In the genomic region with DNA sequence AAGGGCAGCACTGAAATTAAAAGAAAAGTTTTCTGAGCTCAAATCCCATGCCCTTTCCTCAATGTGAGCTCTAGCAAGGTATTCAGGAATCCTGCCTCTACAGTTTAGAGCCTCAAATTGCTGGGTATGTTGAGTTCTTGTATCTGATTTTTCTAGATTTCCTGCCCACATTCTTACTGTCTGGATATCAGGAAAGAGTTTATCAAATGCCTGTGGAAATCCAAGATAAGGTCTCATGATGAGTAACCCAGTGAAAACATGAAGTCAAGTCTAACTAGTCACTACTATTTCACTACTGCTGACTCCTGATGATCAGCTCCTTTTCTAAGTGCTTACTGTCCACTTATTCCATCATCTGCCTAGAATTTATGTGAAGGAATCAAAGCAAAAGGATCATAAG, we compare ENCODE assay signal across 15 cellular contexts. TPM values are rescaled to one million over a fixed set of nuclear protein-coding genes. Genes with fewer than 3 reads are reported as not detected.
A peak's percentile ranks its signal among the peaks of the same experiment; 100 is the strongest.
DNase-seq lines count a peak whose midpoint lies in the region; ATAC-seq, FAIRE-seq and TF ChIP-seq lines count a peak whose summit lies in the region.
"Had no signal": no experiment of that assay in that cellular context is flagged by ENCODE, and none has a peak within 500 bp of the region (broad histone marks: within the 10 kb centered on the region; RNA-seq: fewer than 3 reads in every experiment).

No MANE protein-coding gene starts in this region.

- H3K79me2 ChIP-seq in endothelial cell of umbilical vein (ENCODE audit: control insufficient read depth, insufficient read depth, low read length), result peaks cover 58% of the 10 kb centered on the region

- H3K36me3 ChIP-seq in BJ (ENCODE audit: control insufficient read depth, insufficient read depth, low read length), result no peaks in the 10 kb centered on the region
- peaks cover 0 to 3% of the 10 kb centered on the region in 2 experiments for H3K36me3 ChIP-seq in endothelial cell of umbilical vein (ENCODE audit: control insufficient read depth in 2 of 2, extremely low read depth in 1 of 2, insufficient read depth in 2 of 2, low read length in 2 of 2)
- no peaks in the 10 kb centered on the region for H3K36me3 ChIP-seq in pancreas
- no peaks in the 10 kb centered on the region for H3K36me3 ChIP-seq in Caco-2 (ENCODE audit: control insufficient read depth, insufficient read depth, low read length)
- no peaks in the 10 kb centered on the region for H3K36me3 ChIP-seq in mucosa of descending colon (ENCODE audit: low read depth)

- no peak overlapping the region for H3K4me3 Mint-ChIP-seq in Caco-2 (ENCODE audit: unreplicated experiment)
- H3K4me3 Mint-ChIP-seq: activated CD8-positive, alpha-beta T cell treated with anti-CD3 and anti-CD28 coated beads for 36 hours; dendritic cell treated with granulocyte-macrophage colony-stimulating factor and Interleukin-4, amounts not matched to agents 40 ng/mL and 50 ng/mL, for 4 days; T-helper 2 cell treated with Interferon-gamma antibody and Interleukin-4, amounts not matched to agents 5 μg/mL and 100 μg/mL, for 36 hours had no signal

- H3K4me1 ChIP-seq in endothelial cell of umbilical vein (ENCODE audit: control insufficient read depth, extremely low read depth, insufficient read depth, low read length), result peaks cover 70% of the 10 kb centered on the region
- H3K4me1 ChIP-seq in pancreas, result no peaks in the 10 kb centered on the region
- peaks cover 68% of the 10 kb centered on the region for H3K4me1 ChIP-seq in Caco-2
- H3K4me1 ChIP-seq in mucosa of descending colon (ENCODE audit: low read depth), result peaks cover 14% of the 10 kb centered on the region

- peaks cover 9% of the 10 kb centered on the region for H3K36me3 Mint-ChIP-seq in Caco-2 (ENCODE audit: insufficient read depth, unreplicated experiment)

- H3K9ac ChIP-seq in endothelial cell of umbilical vein (replicated peaks; ENCODE audit: extremely low read depth, insufficient read depth, low read length), result peak overlapping the region; percentile 15

- H3K9me3 Mint-ChIP-seq in Caco-2 (ENCODE audit: unreplicated experiment), result no peaks in the 10 kb centered on the region
- H3K9me3 Mint-ChIP-seq: activated CD8-positive, alpha-beta T cell treated with anti-CD3 and anti-CD28 coated beads for 36 hours; dendritic cell treated with granulocyte-macrophage colony-stimulating factor and Interleukin-4, amounts not matched to agents 40 ng/mL and 50 ng/mL, for 4 days; T-helper 2 cell treated with Interferon-gamma antibody and Interleukin-4, amounts not matched to agents 5 μg/mL and 100 μg/mL, for 36 hours had no signal

- intact Hi-C loops in endothelial cell of umbilical vein (cut with micrococcal nuclease) (no loop called here), pancreas (cut with DNase I) (no loop called here), Caco-2 (cut with micrococcal nuclease; ENCODE audit: unreplicated experiment) (loop anchor here (2.0 to 5.0 kb wide), 2 partner anchors 31 to 50 kb away; partner anchors contain the start of gene PIK3IP1), mucosa of descending colon (cut with DNase I, micrococcal nuclease) (no loop called here)

- peak; percentile 48 for TF ChIP-seq POLR2A in endothelial cell of umbilical vein (IDR thresholded peaks at IDR 0.05; ENCODE audit: low read depth, low read length)

- H3K9me3 ChIP-seq in endothelial cell of umbilical vein (replicated peaks; ENCODE audit: control insufficient read depth, insufficient read depth, low read length) (no peaks in the 10 kb centered on the region), pancreas (no peaks in the 10 kb centered on the region), Caco-2 (no peaks in the 10 kb centered on the region), mucosa of descending colon (no peaks in the 10 kb centered on the region)
- H3K9me3 ChIP-seq: heart right ventricle, stomach had no signal

- H3K27me3 Mint-ChIP-seq in Caco-2 (ENCODE audit: insufficient read depth, unreplicated experiment), result no peaks in the 10 kb centered on the region
- H3K27me3 Mint-ChIP-seq: activated CD8-positive, alpha-beta T cell treated with anti-CD3 and anti-CD28 coated beads for 36 hours; dendritic cell treated with granulocyte-macrophage colony-stimulating factor and Interleukin-4, amounts not matched to agents 40 ng/mL and 50 ng/mL, for 4 days had no signal

- DNase-seq in BJ (ENCODE audit: low read depth) (no peak), RCC 7860 (ENCODE audit: low spot score) (peak; percentile 88), endothelial cell of umbilical vein (ENCODE audit: low read depth, low spot score) (peak; percentile 80), pancreas (no peak), Caco-2 (no peak), NCI-H2081 treated with DMSO at 0.1 percent for 48 hours (lab: John Stamatoyannopoulos, UW) (no peak), D341Med (ENCODE audit: low spot score) (no peak), mucosa of descending colon (no peak)
- DNase-seq: activated CD8-positive, alpha-beta T cell treated with anti-CD3 and anti-CD28 coated beads for 36 hours; activated naive CD4-positive, alpha-beta T cell; heart right ventricle; NCI-H345; stomach had no signal

- CTCF ChIA-PET in BJ (lab: Yijun Ruan, JAX) (interaction anchor here (1.0 to 2.8 kb wide), 4 partner anchors 10 to 74 kb away, joined by 3 to 15 read pairs (median 8); partner anchors contain the start of gene LIMK2), endothelial cell of umbilical vein (lab: Charles Lee) (interaction anchor here (0.6 to 14.3 kb wide), 14 partner anchors 9 to 134 kb away, joined by 3 to 169 read pairs (median 6); partner anchors contain the start of genes LIMK2, RNF185 and SELENOM), Caco-2 (lab: Charles Lee) (interaction anchor here (1.0 to 3.0 kb wide), 4 partner anchors 30 to 50 kb away, joined by 3 to 23 read pairs (median 4); partner anchors contain the start of genes LIMK2 and PIK3IP1)

- FAIRE-seq in RCC 7860 (lab: Jason Lieb, UNC), result peak; percentile 84
- peak; percentile 90 for FAIRE-seq in endothelial cell of umbilical vein (lab: Jason Lieb, UNC)
- FAIRE-seq in pancreas (lab: Jason Lieb, UNC), result no peak

- H3K4me3 ChIP-seq in BJ (ENCODE audit: low read depth, low read length) (no peak overlapping the region), endothelial cell of umbilical vein (replicated peaks in 1 of 3; ENCODE audit: insufficient read depth in 1 of 3, low read depth in 1 of 3, low read length in 3 of 3) (no peak overlapping the region), pancreas (no peak overlapping the region), Caco-2 (ENCODE audit: low read depth, low read length) (no peak overlapping the region), mucosa of descending colon (no peak overlapping the region)
- H3K4me3 ChIP-seq: heart right ventricle, stomach had no signal

- peak; percentile 32; the same call in 1 of the 2 replicates for TF ChIP-seq CTCF in BJ (IDR thresholded peaks at IDR 0.05; ENCODE audit: insufficient read depth, low read depth, low read length)
- TF ChIP-seq CTCF in endothelial cell of umbilical vein (IDR thresholded peaks at IDR 0.05; ENCODE audit: extremely low read depth in 1 of 2, insufficient read depth in 1 of 2, low read depth in 1 of 2, low read length in 2 of 2), result peak; percentile 28 to 34
- no peak for TF ChIP-seq CTCF in pancreas (IDR thresholded peaks at IDR 0.05)
- no peak for TF ChIP-seq CTCF in Caco-2 (IDR thresholded peaks at IDR 0.05; ENCODE audit: insufficient read depth in 1 of 2, low read depth in 1 of 2, low read length in 1 of 2, severe bottlenecking in 1 of 2, unreplicated experiment in 1 of 2)
- TF ChIP-seq CTCF in mucosa of descending colon (IDR thresholded peaks at IDR 0.05), result no peak

- H3K27me3 ChIP-seq in BJ (ENCODE audit: control insufficient read depth, insufficient read depth, low read length), result no peaks in the 10 kb centered on the region
- no peaks in the 10 kb centered on the region for H3K27me3 ChIP-seq in endothelial cell of umbilical vein (ENCODE audit: control insufficient read depth in 2 of 2, insufficient read depth in 2 of 2, low read length in 2 of 2)
- H3K27me3 ChIP-seq in pancreas, result no peaks in the 10 kb centered on the region
- H3K27me3 ChIP-seq in Caco-2 (replicated peaks; ENCODE audit: control insufficient read depth, insufficient read depth, low read length), result no peaks in the 10 kb centered on the region
- H3K27me3 ChIP-seq: heart right ventricle, stomach had no signal

- H3K27ac ChIP-seq in endothelial cell of umbilical vein (ENCODE audit: insufficient read depth, low read depth, low read length) (peak overlapping the region; percentile 95), pancreas (peak overlapping the region in 2 of 4 donors; percentile 28 to 29)

- no TSS peak for BruUV-seq in endothelial cell of umbilical vein (replicated peaks; lab: Mats Ljungman, UMichigan)
- BruUV-seq in Caco-2 (replicated peaks; lab: Mats Ljungman, UMichigan), result no TSS peak

- H3K27ac Mint-ChIP-seq in Caco-2 (ENCODE audit: unreplicated experiment), result no peak overlapping the region
- H3K27ac Mint-ChIP-seq: activated CD8-positive, alpha-beta T cell treated with anti-CD3 and anti-CD28 coated beads for 36 hours; dendritic cell treated with granulocyte-macrophage colony-stimulating factor and Interleukin-4, amounts not matched to agents 40 ng/mL and 50 ng/mL, for 4 days; T-helper 2 cell treated with Interferon-gamma antibody and Interleukin-4, amounts not matched to agents 5 μg/mL and 100 μg/mL, for 36 hours had no signal

- no peak overlapping the region for H2AFZ ChIP-seq in endothelial cell of umbilical vein (ENCODE audit: low read depth, low read length)

- POLR2A ChIA-PET in BJ (lab: Charles Lee) (no interaction called here), endothelial cell of umbilical vein (lab: Charles Lee) (interaction anchor here (0.5 to 1.3 kb wide), 2 partner anchors 13 to 60 kb away, joined by 5 to 6 read pairs; no protein-coding TSS in a partner anchor), Caco-2 (lab: Charles Lee) (interaction anchor here (1.2 kb wide), 1 partner anchor 49 kb away, joined by 3 read pairs; no protein-coding TSS in a partner anchor)

- peak overlapping the region; percentile 40 for H3K4me2 ChIP-seq in endothelial cell of umbilical vein (ENCODE audit: insufficient read depth, low read length)

- H3K9me1 ChIP-seq in endothelial cell of umbilical vein (replicated peaks; ENCODE audit: control insufficient read depth, extremely low read depth, insufficient read depth, low read length), result no peaks in the 10 kb centered on the region

- dilution Hi-C loops in endothelial cell of umbilical vein (cut with MboI; ENCODE audit: extremely low pct_ligation_motif_present, low sequenced_read_pairs), result no loop called here

- ATAC-seq in pancreas, result peak; percentile 29 to 53 (median 42)
- no peak for ATAC-seq in mucosa of descending colon
- ATAC-seq: activated CD8-positive, alpha-beta T cell treated with anti-CD3 and anti-CD28 coated beads for 36 hours; heart right ventricle had no signal

- H4K20me1 ChIP-seq in endothelial cell of umbilical vein (replicated peaks; ENCODE audit: control insufficient read depth, extremely low read depth, insufficient read depth, low read length), result no peaks in the 10 kb centered on the region

- peaks cover 37% of the 10 kb centered on the region for H3K4me1 Mint-ChIP-seq in Caco-2 (ENCODE audit: low read depth, unreplicated experiment)

RNA-seq across cellular contexts. Expression of gene LIMK2, which starts 29.8 kb away (rescaled TPM):
- polyA plus RNA-seq in BJ (2011; rRNA removed) (5.2 and 5.5 TPM in 2 replicates), endothelial cell of umbilical vein (19.4 and 23.2 TPM in 2 replicates), pancreas (10 to 100 TPM; 20.5 to 25.2 TPM)
- 8.7 and 12.8 TPM in 2 replicates for polyA minus RNA-seq in BJ (2011; rRNA and poly(A)+ RNA removed)
- total RNA-seq in endothelial cell of umbilical vein (71.7 and 76.7 TPM in 2 replicates), pancreas (10 to 100 TPM; 21.1 to 34.9 (median 27.7) TPM), Caco-2 (2022) (34.8 and 36.3 TPM in 2 replicates), mucosa of descending colon (100 to 1,000 TPM in 2 of 3 donors, 10 to 100 TPM in 1; 76.7 to 137 (median 120) TPM)
- 18.1 and 19.6 TPM in 2 replicates for polyA plus RNA-seq in endothelial cell of umbilical vein (2011; cell fraction: cytosol; rRNA removed)
- 86.3 and 93.0 TPM in 2 replicates for polyA plus RNA-seq in endothelial cell of umbilical vein (2011; cell fraction: nucleus; rRNA removed)
- polyA plus RNA-seq in endothelial cell of umbilical vein (2012), result 29.6 and 37.8 TPM in 2 replicates
- polyA minus RNA-seq in endothelial cell of umbilical vein, result 46.1 and 47.6 TPM in 2 replicates
- 1.6 TPM for polyA minus RNA-seq in endothelial cell of umbilical vein (2011; cell fraction: cytosol; rRNA and poly(A)+ RNA removed)
- polyA minus RNA-seq in endothelial cell of umbilical vein (2011; cell fraction: nucleus; rRNA and poly(A)+ RNA removed), result 47.3 and 65.9 TPM in 2 replicates

RNA-seq across cellular contexts. Expression of gene PIK3IP1, which starts 50.4 kb away (rescaled TPM):
- polyA plus RNA-seq in BJ (2011; rRNA removed) (8.2 and 11.8 TPM in 2 replicates), endothelial cell of umbilical vein (11.1 and 13.2 TPM in 2 replicates), pancreas (1 to 10 TPM; 3.6 to 5.9 TPM)
- polyA minus RNA-seq in BJ (2011; rRNA and poly(A)+ RNA removed), result 4.4 and 5.0 TPM in 2 replicates
- total RNA-seq in endothelial cell of umbilical vein (7.7 and 8.4 TPM in 2 replicates), pancreas (10 to 100 TPM in 1 of 6 donors, 1 to 10 TPM in 5; 2.4 to 24.5 (median 6.0) TPM), Caco-2 (2022) (0.68 and 0.72 TPM in 2 replicates), mucosa of descending colon (10 to 100 TPM; 17.1 to 24.7 (median 22.8) TPM)
- 9.5 and 12.6 TPM in 2 replicates for polyA plus RNA-seq in endothelial cell of umbilical vein (2011; cell fraction: cytosol; rRNA removed)
- polyA plus RNA-seq in endothelial cell of umbilical vein (2011; cell fraction: nucleus; rRNA removed), result 8.8 TPM in 2 replicates
- polyA plus RNA-seq in endothelial cell of umbilical vein (2012), result 12.8 and 19.8 TPM in 2 replicates
- polyA minus RNA-seq in endothelial cell of umbilical vein, result 10.6 and 10.9 TPM in 2 replicates
- 1.0 TPM for polyA minus RNA-seq in endothelial cell of umbilical vein (2011; cell fraction: cytosol; rRNA and poly(A)+ RNA removed)
- polyA minus RNA-seq in endothelial cell of umbilical vein (2011; cell fraction: nucleus; rRNA and poly(A)+ RNA removed), result 7.2 and 7.8 TPM in 2 replicates

Comparison
In these comparisons a context has a peak if more than half of its experiments do, and no peak if none do; other contexts are left out.
1. DNase-seq: peak in RCC 7860 (single experiment) and endothelial cell of umbilical vein (single experiment); none in BJ (single experiment), pancreas (0 of 6), Caco-2 (0 of 2), NCI-H2081 treated with DMSO at 0.1 percent for 48 hours (single experiment), D341Med (single experiment) and mucosa of descending colon (0 of 3).
2. CTCF ChIP-seq: peak in BJ (single experiment) and endothelial cell of umbilical vein (2 of 2); none in pancreas (0 of 4), Caco-2 (0 of 2) and mucosa of descending colon (single experiment).